In genomic region chr22:50482107-50483074, GRCh38 we compare ENCODE assay signal across 10 cellular contexts. TPM values are rescaled to one million over a fixed set of nuclear protein-coding genes. Genes with fewer than 3 reads are reported as not detected.
A peak's percentile ranks its signal among the peaks of the same experiment; 100 is the strongest.
DNase-seq lines count a peak whose midpoint lies in the region; ATAC-seq and TF ChIP-seq lines count a peak whose summit lies in the region.
"Had no signal": no experiment of that assay in that cellular context is flagged by ENCODE, and none has a peak within 500 bp of the region (broad histone marks: within the 10 kb centered on the region; RNA-seq: fewer than 3 reads in every experiment).

No MANE protein-coding gene starts in this region.

- H3K27me3 Mint-ChIP-seq in IgD-negative memory B cell (peaks cover 12% of the 10 kb centered on the region), mesothelial cell of epicardium (ENCODE audit: low read depth) (peaks cover 55% of the 10 kb centered on the region)

- DNase-seq in AG10803 (ENCODE audit: low read depth) (no peak), breast epithelium (ENCODE audit: low spot score in 2 of 2) (no peak), mesothelial cell of epicardium (ENCODE audit: low spot score in 2 of 2, unreplicated experiment in 2 of 2) (no peak), NCI-H1048 (lab: John Stamatoyannopoulos, UW) (no peak)
- DNase-seq in stimulated activated naive CD4-positive, alpha-beta T cell (lab: John Stamatoyannopoulos, UW) = no peak

- no peaks in the 10 kb centered on the region for H3K9me3 ChIP-seq in breast epithelium

- H3K4me3 ChIP-seq in AG10803 (ENCODE audit: low read length) = peak overlapping the region; percentile 87
- peak overlapping the region in 2 of 3 donors; percentile 54 to 85 for H3K4me3 ChIP-seq in breast epithelium

- no peak for TF ChIP-seq POLR2A in breast epithelium (IDR thresholded peaks at IDR 0.05)

- H3K36me3 Mint-ChIP-seq in IgD-negative memory B cell (no peaks in the 10 kb centered on the region), mesothelial cell of epicardium (no peaks in the 10 kb centered on the region)

- peaks cover 4 to 10% of the 10 kb centered on the region in 2 donors for H3K4me1 ChIP-seq in breast epithelium

- H3K27ac ChIP-seq in breast epithelium = no peak overlapping the region

- peak overlapping the region; percentile 17 to 72 (median 62) for H3K4me3 Mint-ChIP-seq in IgD-negative memory B cell
- peak overlapping the region; percentile 53 for H3K4me3 Mint-ChIP-seq in mesothelial cell of epicardium

- H3K36me3 ChIP-seq in breast epithelium = no peaks in the 10 kb centered on the region

- peaks cover 8 to 16% of the 10 kb centered on the region in 2 donors for H3K27me3 ChIP-seq in breast epithelium

- ATAC-seq in HG02870 (IDR thresholded peaks at IDR 0.05; ENCODE audit: unreplicated experiment) (no peak), HG03469 (IDR thresholded peaks at IDR 0.05; ENCODE audit: unreplicated experiment) (no peak)

- no peaks in the 10 kb centered on the region for H3K9me3 Mint-ChIP-seq in IgD-negative memory B cell
- H3K9me3 Mint-ChIP-seq in mesothelial cell of epicardium = no peaks in the 10 kb centered on the region

- TF ChIP-seq CTCF in AG10803 (conservative IDR thresholded peaks at IDR 0.05; ENCODE audit: low read length) = no peak
- no peak for TF ChIP-seq CTCF in breast epithelium (IDR thresholded peaks at IDR 0.05)
- TF ChIP-seq CTCF in mesothelial cell of epicardium (IDR thresholded peaks at IDR 0.05; ENCODE audit: unreplicated experiment) = no peak

- intact Hi-C loops in breast epithelium (cut with DNase I; ENCODE audit: low total_unique reads) = no loop called here

- H3K27ac Mint-ChIP-seq in IgD-negative memory B cell = peak overlapping the region in 1 of 3 donors; percentile 19
- no peak overlapping the region for H3K27ac Mint-ChIP-seq in mesothelial cell of epicardium

- H3K4me1 Mint-ChIP-seq in IgD-negative memory B cell (peaks cover 3 to 5% (median 4%) of the 10 kb centered on the region in 3 donors), mesothelial cell of epicardium (no peaks in the 10 kb centered on the region)

RNA-seq across cellular contexts. Expression of gene ADM2, which starts 1.0 kb away (rescaled TPM):
- polyA plus RNA-seq in IgD-negative memory B cell = 1.5 TPM
- under 1 TPM in 2 of 3 donors, not detected in 1; 0.59 to 0.98 TPM for total RNA-seq in breast epithelium
- 1.4 to 2.0 TPM (median 1.5 TPM) in 3 replicates for total RNA-seq in mesothelial cell of epicardium

RNA-seq across cellular contexts. Expression of gene MIOX, which starts 4.3 kb away (rescaled TPM):
- polyA plus RNA-seq in IgD-negative memory B cell = not detected
- total RNA-seq in breast epithelium (not detected), mesothelial cell of epicardium (0.34 to 0.66 TPM in 2 of 3 replicates, not detected in the other)
- total RNA-seq: HT1080, urinary bladder had no signal
- polyA plus RNA-seq: urinary bladder had no signal

RNA-seq across cellular contexts. Expression of gene SBF1, which starts 7.6 kb away (rescaled TPM):
- polyA plus RNA-seq in IgD-negative memory B cell = 17.5 TPM
- total RNA-seq in breast epithelium = 10 to 100 TPM; 30.6 to 33.1 (median 30.6) TPM
- 95.8 to 106 TPM (median 105 TPM) in 3 replicates for total RNA-seq in mesothelial cell of epicardium

RNA-seq across cellular contexts. Expression of gene LMF2, which starts 25.1 kb away (rescaled TPM):
- 26.4 TPM for polyA plus RNA-seq in IgD-negative memory B cell
- total RNA-seq in breast epithelium (10 to 100 TPM; 35.7 to 54.9 (median 39.5) TPM), mesothelial cell of epicardium (65.2 to 66.2 TPM (median 65.2 TPM) in 3 replicates)

RNA-seq across cellular contexts. Expression of gene NCAPH2, which starts 25.6 kb away (rescaled TPM):
- polyA plus RNA-seq in IgD-negative memory B cell = 39.4 TPM
- 10 to 100 TPM; 25.9 to 48.2 (median 43.0) TPM for total RNA-seq in breast epithelium
- total RNA-seq in mesothelial cell of epicardium = 57.9 to 63.1 TPM (median 60.3 TPM) in 3 replicates
